ENCODE assay signal across 18 cellular contexts in genomic region chr3:172228041-172228440, GRCh38.
"Had no signal": no experiment of that assay in that cellular context is flagged by ENCODE, and none has a peak within 500 bp of the region (broad histone marks: within the 10 kb centered on the region; RNA-seq: fewer than 3 reads in every experiment).

No MANE protein-coding gene starts in this region.

- ATAC-seq: activated naive CD4-positive, alpha-beta T cell treated with anti-CD3 and anti-CD28 coated beads, Interleukin-2, amount 50 U/mL, for 72 hours; left ventricle myocardium superior had no signal

- H3K27ac Mint-ChIP-seq: activated naive CD4-positive, alpha-beta T cell treated with anti-CD3 and anti-CD28 coated beads, Interleukin-2, amount 50 U/mL, for 72 hours had no signal

- H3K9me3 ChIP-seq: ascending aorta, colonic mucosa, spleen, testis had no signal

- H3K27ac ChIP-seq: ascending aorta, colonic mucosa, epithelial cell of prostate, spleen had no signal

- H3K27me3 ChIP-seq: ascending aorta, colonic mucosa, dorsolateral prefrontal cortex, spleen, testis had no signal

- H3K4me1 ChIP-seq: colonic mucosa had no signal

- H3K4me3 ChIP-seq: ascending aorta, colonic mucosa, dorsolateral prefrontal cortex, spleen, testis had no signal

- H3K36me3 ChIP-seq: colonic mucosa had no signal

- DNase-seq: activated T-cell treated with anti-CD3 and anti-CD28 coated beads, Interleukin-2, amount 50 U/mL, for 1 hour; central memory CD4-positive, alpha-beta T cell; colonic mucosa; dorsolateral prefrontal cortex; foreskin fibroblast; left ventricle myocardium superior; retina; spleen; stimulated activated CD4-positive, alpha-beta T cell treated with anti-CD3 and anti-CD28 coated beads, Interleukin-4, amount 100 ng/mL, for 1 hour; stimulated activated naive CD4-positive, alpha-beta T cell; T-helper 1 cell; T-helper 9 cell; testis; trophoblast cell had no signal

- H3K4me3 Mint-ChIP-seq: neural crest cell had no signal

- H3K9me3 Mint-ChIP-seq: activated naive CD4-positive, alpha-beta T cell treated with anti-CD3 and anti-CD28 coated beads, Interleukin-2, amount 50 U/mL, for 72 hours had no signal
